ENCODE assay signal across 22 cellular contexts in the genomic region with DNA sequence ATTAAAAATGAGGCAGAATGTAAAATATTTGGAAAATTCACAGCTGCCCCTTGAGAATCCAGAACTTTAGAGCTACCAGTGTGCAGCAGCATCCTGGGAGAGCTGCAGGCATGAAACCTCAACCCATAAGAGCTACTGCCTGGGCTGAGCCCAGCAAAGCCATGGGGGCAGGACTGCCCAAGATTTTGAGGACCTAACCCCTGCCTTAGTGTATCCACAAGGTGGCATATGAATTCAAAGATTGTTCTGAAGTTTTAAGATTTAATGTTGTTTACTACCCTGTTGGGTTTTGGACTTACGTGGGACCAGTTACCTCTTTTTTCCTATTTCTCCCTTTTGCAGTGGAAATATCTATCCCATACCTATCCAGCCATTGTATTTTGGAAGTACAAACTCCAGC. TPM values are rescaled to one million over a fixed set of nuclear protein-coding genes. Genes with fewer than 3 reads are reported as not detected.
DNase-seq lines count a peak whose midpoint lies in the region; ATAC-seq lines count a peak whose summit lies in the region.
"Had no signal": no experiment of that assay in that cellular context is flagged by ENCODE, and none has a peak within 500 bp of the region (broad histone marks: within the 10 kb centered on the region; RNA-seq: fewer than 3 reads in every experiment).

No MANE protein-coding gene starts in this region.

- no peak overlapping the region for H3K4me3 ChIP-seq in right cardiac atrium (ENCODE audit: low read length)
- H3K4me3 ChIP-seq: gastroesophageal sphincter, psoas muscle, SJSA1, smooth muscle cell, upper lobe of left lung had no signal

- no peaks in the 10 kb centered on the region for H3K4me1 ChIP-seq in right cardiac atrium (ENCODE audit: control insufficient read depth, insufficient read depth, low read length)
- H3K4me1 ChIP-seq: gastroesophageal sphincter, psoas muscle, SJSA1, upper lobe of left lung had no signal

- H3K4me1 Mint-ChIP-seq in effector memory CD8-positive, alpha-beta T cell (ENCODE audit: low read depth in 2 of 2), result peaks cover 2 to 9% of the 10 kb centered on the region in 2 donors

- H3K9me3 Mint-ChIP-seq in effector memory CD8-positive, alpha-beta T cell, result no peaks in the 10 kb centered on the region
- H3K9me3 Mint-ChIP-seq: activated naive CD4-positive, alpha-beta T cell treated with anti-CD3 and anti-CD28 coated beads, Interleukin-2, amount 50 U/mL, for 72 hours; activated T-cell treated with anti-CD3 and anti-CD28 coated beads, Interleukin-2, amount 50 U/mL, for 24 hours had no signal

- H3K9me3 ChIP-seq in right cardiac atrium (ENCODE audit: control insufficient read depth, low read length), result no peaks in the 10 kb centered on the region
- H3K9me3 ChIP-seq: gastroesophageal sphincter, psoas muscle, SJSA1 had no signal

- no peaks in the 10 kb centered on the region for H3K27me3 ChIP-seq in right cardiac atrium (ENCODE audit: control insufficient read depth, insufficient read depth)
- H3K27me3 ChIP-seq: gastroesophageal sphincter, SJSA1, upper lobe of left lung had no signal

- no peaks in the 10 kb centered on the region for H3K27me3 Mint-ChIP-seq in effector memory CD8-positive, alpha-beta T cell
- H3K27me3 Mint-ChIP-seq: activated T-cell treated with anti-CD3 and anti-CD28 coated beads, Interleukin-2, amount 50 U/mL, for 24 hours had no signal

- WGBS in right cardiac atrium, result 88% methylated on average over 1 of the region's 1 CpG

- peak; percentile 22 for DNase-seq in Right ventricle myocardium inferior (ENCODE audit: missing footprints)
- DNase-seq in right cardiac atrium, result no peak
- peak; percentile 5 for DNase-seq in RPMI7951 (ENCODE audit: low read depth)
- DNase-seq in effector memory CD8-positive, alpha-beta T cell, result no peak
- no peak for DNase-seq in middle frontal gyrus (ENCODE audit: extremely low spot score, low spot score)
- DNase-seq in hypothalamus (lab: John Stamatoyannopoulos, UW), result no peak
- no peak for DNase-seq in central memory CD4-positive, alpha-beta T cell
- DNase-seq: activated CD8-positive, alpha-beta T cell treated with anti-CD3 and anti-CD28 coated beads, Interleukin-2, amount 10 ng/mL, durations not matched to agents 7 days and 5 days; activated T-cell treated with anti-CD3 and anti-CD28 coated beads, Interleukin-2, amount 50 U/mL, for 24 hours; erythroblast; left cardiac atrium; NCI-H1105 treated with DMSO at 0.1 percent for 48 hours; NCI-H2107; NCI-H524 treated with DMSO at 0.1 percent for 48 hours; psoas muscle; stimulated activated CD4-positive, alpha-beta T cell treated with anti-CD3 and anti-CD28 coated beads, Interleukin-4, amount 100 ng/mL, for 1 hour; upper lobe of left lung had no signal

- peaks cover 6% of the 10 kb centered on the region for H3K36me3 Mint-ChIP-seq in effector memory CD8-positive, alpha-beta T cell (ENCODE audit: insufficient read depth)

- intact Hi-C loops in Right ventricle myocardium inferior (cut with DNase I) (no loop called here), right cardiac atrium (cut with DNase I) (no loop called here)

- H3K27ac Mint-ChIP-seq in effector memory CD8-positive, alpha-beta T cell, result peak overlapping the region; percentile 5 to 51

- ATAC-seq in Right ventricle myocardium inferior (no peak), right cardiac atrium (no peak), HG02759 (IDR thresholded peaks at IDR 0.05; ENCODE audit: unreplicated experiment) (no peak)
- ATAC-seq in effector memory CD8-positive, alpha-beta T cell (replicated peaks), result no peak
- ATAC-seq: activated CD8-positive, alpha-beta T cell treated with anti-CD3 and anti-CD28 coated beads, Interleukin-2, amount 10 ng/mL, durations not matched to agents 7 days and 5 days; activated naive CD4-positive, alpha-beta T cell treated with anti-CD3 and anti-CD28 coated beads, Interleukin-2, amount 50 U/mL, for 72 hours; gastroesophageal sphincter; left cardiac atrium; psoas muscle had no signal

- H3K27ac ChIP-seq in right cardiac atrium (ENCODE audit: low read length), result no peak overlapping the region
- H3K27ac ChIP-seq: gastroesophageal sphincter, psoas muscle, SJSA1, upper lobe of left lung had no signal

- no peak overlapping the region for H3K4me3 Mint-ChIP-seq in effector memory CD8-positive, alpha-beta T cell
- H3K4me3 Mint-ChIP-seq: activated CD8-positive, alpha-beta T cell treated with anti-CD3 and anti-CD28 coated beads, Interleukin-2, amount 10 ng/mL, durations not matched to agents 7 days and 5 days; activated T-cell treated with anti-CD3 and anti-CD28 coated beads, Interleukin-2, amount 50 U/mL, for 24 hours had no signal

RNA-seq across cellular contexts. Expression of gene CASP6, which starts 26.4 kb away (rescaled TPM):
- 8.9 TPM for total RNA-seq in Right ventricle myocardium inferior
- total RNA-seq in right cardiac atrium, result 10 to 100 TPM in 1 of 4 donors, 1 to 10 TPM in 3; 6.5 to 13.4 (median 8.7) TPM
- 9.9 TPM for polyA plus RNA-seq in right cardiac atrium
- total RNA-seq in RPMI7951 (2014; rRNA removed; shearing (Covaris generic)), result 36.6 and 37.5 TPM in 2 replicates

RNA-seq across cellular contexts. Expression of gene PLA2G12A, which starts 53.0 kb away (rescaled TPM):
- total RNA-seq in Right ventricle myocardium inferior, result 64.8 TPM
- total RNA-seq in right cardiac atrium, result 10 to 100 TPM; 57.1 to 85.0 (median 62.6) TPM
- 50.1 TPM for polyA plus RNA-seq in right cardiac atrium
- total RNA-seq in RPMI7951 (2014; rRNA removed; shearing (Covaris generic)), result 9.1 and 62.4 TPM in 2 replicates

Comparison
In these comparisons a context has a peak if more than half of its experiments do, and no peak if none do; other contexts are left out.
1. DNase-seq: peak in Right ventricle myocardium inferior (single experiment) and RPMI7951 (single experiment); none in right cardiac atrium (0 of 3), effector memory CD8-positive, alpha-beta T cell (0 of 3), middle frontal gyrus (single experiment), hypothalamus (0 of 51) and central memory CD4-positive, alpha-beta T cell (single experiment).